In the genomic region with DNA sequence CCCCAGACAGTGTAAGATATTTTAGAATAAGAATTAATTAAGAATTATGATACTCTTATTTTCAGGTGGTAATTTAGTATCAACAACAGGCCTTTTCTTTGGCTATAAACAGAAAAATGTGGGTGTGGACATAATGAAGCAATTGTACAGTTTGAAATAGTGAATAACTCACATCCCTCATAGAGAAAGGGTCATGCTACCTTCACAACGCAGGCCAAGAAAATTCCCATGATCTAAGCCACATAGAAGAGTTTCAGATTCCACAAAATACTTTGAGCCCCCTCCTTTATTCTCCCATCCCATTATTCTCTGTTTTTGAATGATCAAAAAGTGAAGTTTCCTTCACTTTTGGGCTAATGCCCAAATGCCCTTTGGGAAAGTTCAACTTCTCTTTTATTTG, we compare ENCODE assay signal across 31 cellular contexts.
"Had no signal": no experiment of that assay in that cellular context is flagged by ENCODE, and none has a peak within 500 bp of the region (broad histone marks: within the 10 kb centered on the region; RNA-seq: fewer than 3 reads in every experiment).

No MANE protein-coding gene starts in this region.

- H3K27me3 ChIP-seq: adrenal gland, body of pancreas, brain microvascular endothelial cell, breast epithelium had no signal

- H3K9me3 ChIP-seq: adrenal gland, body of pancreas, breast epithelium had no signal

- H3K4me3 ChIP-seq: adrenal gland, body of pancreas, breast epithelium had no signal

- DNase-seq: activated B cell treated with CpG ODN at 0.5 μM for 24 hours; activated CD4-positive, alpha-beta memory T cell treated with anti-CD3 and anti-CD28 coated beads for 36 hours; activated CD4-positive, alpha-beta T cell treated with anti-CD3 and anti-CD28 coated beads for 4 hours; activated CD4-positive, alpha-beta T cell treated with anti-CD3 and anti-CD28 coated beads, Interleukin-2, amount 10 ng/mL, durations not matched to agents 24 days and 14 days; activated CD4-positive, alpha-beta T cell treated with anti-CD3 and anti-CD28 coated beads, Interleukin-2, amount 50 U/mL, for 1 hour; activated CD4-positive, alpha-beta T cell treated with anti-CD3 and anti-CD28 coated beads, Interleukin-2, amount 50 U/mL, for 4 hours; activated CD4-positive, CD25-positive, alpha-beta regulatory T cell treated with anti-CD3 and anti-CD28 coated beads, Interleukin-2, amount 50 U/mL, for 72 hours; activated CD8-positive, alpha-beta memory T cell treated with anti-CD3 and anti-CD28 coated beads, Interleukin-2, amount 50 U/mL, for 4 hours; activated CD8-positive, alpha-beta T cell treated with anti-CD3 and anti-CD28 coated beads for 36 hours; activated effector memory CD4-positive, alpha-beta T cell treated with Interleukin-2 at 50 U/mL for 16 hours; activated gamma-delta T cell; activated naive CD4-positive, alpha-beta T cell treated with anti-CD3 and anti-CD28 coated beads, Interleukin-2, amount 10 ng/mL, durations not matched to agents 7 days and 5 days; activated naive CD4-positive, alpha-beta T cell treated with Interleukin-2 at 50 U/mL for 16 hours; activated naive CD8-positive, alpha-beta T cell treated with anti-CD3 and anti-CD28 coated beads, Interleukin-2, amount 10 ng/mL, durations not matched to agents 7 days and 5 days; activated naive CD8-positive, alpha-beta T cell treated with anti-CD3 and anti-CD28 coated beads, Interleukin-2, amount 50 U/mL, for 24 hours; activated T-cell treated with anti-CD3 and anti-CD28 coated beads for 4 hours; activated T-cell treated with anti-CD3 and anti-CD28 coated beads, Interleukin-2, amount 50 U/mL, for 1 hour; activated T-cell treated with anti-CD3 and anti-CD28 coated beads, Interleukin-2, amount 50 U/mL, for 4 hours; adrenal gland; amniotic stem cell; aorta; body of pancreas; brain microvascular endothelial cell; central memory CD4-positive, alpha-beta T cell; T-helper 1 cell; T-helper 2 cell; T-helper 9 cell had no signal

- H3K4me1 ChIP-seq: body of pancreas, breast epithelium had no signal

- ATAC-seq: activated CD8-positive, alpha-beta T cell treated with anti-CD3 and anti-CD28 coated beads for 36 hours; activated naive CD8-positive, alpha-beta T cell treated with anti-CD3 and anti-CD28 coated beads, Interleukin-2, amount 50 U/mL, for 24 hours; activated T-cell treated with anti-CD3 and anti-CD28 coated beads, Interleukin-2, amount 50 U/mL, for 4 hours; body of pancreas had no signal

- H3K36me3 ChIP-seq: adrenal gland, brain microvascular endothelial cell, breast epithelium had no signal

- H3K27ac ChIP-seq: adrenal gland, body of pancreas, brain microvascular endothelial cell, breast epithelium, VCaP had no signal

- FAIRE-seq: astrocyte, TTC549 had no signal
